ENCODE assay signal across 21 cellular contexts in the genomic region with DNA sequence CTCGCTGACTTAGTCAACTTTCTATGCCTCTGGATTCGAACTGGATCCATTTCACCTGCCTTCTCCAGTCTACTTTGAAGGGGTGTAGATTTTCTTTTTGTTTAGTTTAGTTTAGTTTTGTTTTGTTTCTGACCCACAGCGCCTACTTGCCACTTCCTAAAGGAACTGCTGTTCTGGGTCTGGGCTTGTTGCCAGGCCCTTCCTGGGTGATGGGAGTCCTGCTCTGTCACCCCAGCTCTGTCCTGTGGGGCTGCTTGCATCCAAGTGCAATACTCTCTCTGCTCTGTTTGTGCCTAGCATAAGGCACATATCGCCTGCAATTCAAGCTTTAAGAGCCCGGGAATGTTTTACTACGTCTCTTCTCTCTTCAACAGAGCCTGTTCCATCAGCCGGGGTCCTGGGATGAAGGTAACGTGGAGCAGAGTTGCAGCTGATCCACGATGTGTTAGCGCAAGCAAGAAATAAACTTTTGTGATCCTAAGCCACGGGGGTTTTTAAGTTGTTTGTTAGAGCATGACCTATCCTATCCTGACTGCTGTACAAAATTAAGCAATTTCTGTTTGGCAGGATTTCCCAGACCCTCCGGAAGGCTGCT. TPM values are rescaled to one million over a fixed set of nuclear protein-coding genes. Genes with fewer than 3 reads are reported as not detected.
DNase-seq lines count a peak whose midpoint lies in the region; ATAC-seq and TF ChIP-seq lines count a peak whose summit lies in the region.
"Had no signal": no experiment of that assay in that cellular context is flagged by ENCODE, and none has a peak within 500 bp of the region (broad histone marks: within the 10 kb centered on the region; RNA-seq: fewer than 3 reads in every experiment).

No MANE protein-coding gene starts in this region.

- H3K27ac ChIP-seq in right cardiac atrium (ENCODE audit: low read length): no peak overlapping the region
- no peak overlapping the region for H3K27ac ChIP-seq in left ventricle myocardium inferior (replicated peaks)
- H3K27ac ChIP-seq in PC-9: no peak overlapping the region
- H3K27ac ChIP-seq: neural progenitor cell, sigmoid colon, vagina had no signal

- no peak overlapping the region for H2AFZ ChIP-seq in PC-9

- H3K27ac Mint-ChIP-seq in activated CD8-positive, alpha-beta memory T cell treated with anti-CD3 and anti-CD28 coated beads, Interleukin-2, amount 10 ng/mL, durations not matched to agents 7 days and 5 days: no peak overlapping the region
- no peak overlapping the region for H3K27ac Mint-ChIP-seq in activated CD4-positive, alpha-beta memory T cell treated with anti-CD3 and anti-CD28 coated beads, Interleukin-2, amount 10 ng/mL, durations not matched to agents 7 days and 5 days
- H3K27ac Mint-ChIP-seq: activated T-helper 1 cell treated with anti-CD3 and anti-CD28 coated beads, Interleukin-12 subunit alpha, Interleukin-12 subunit beta, Interleukin-2, Interleukin-4 antibody, amounts not matched to agents 30 ng/mL and 10 ng/mL and 1 ng/mL, durations not matched to agents 14 hours and 24 hours and 36 hours; neural progenitor cell; stimulated activated naive B cell treated with anti-CD40 and anti-IgM and Interleukin-4, amounts not matched to agents 10 μg/mL and 1 μg/mL and 100 μg/mL, for 72 hours; T-helper 2 cell treated with Interferon-gamma antibody and Interleukin-4, amounts not matched to agents 5 μg/mL and 100 μg/mL, for 36 hours had no signal

- peaks cover 7% of the 10 kb centered on the region for H3K36me3 Mint-ChIP-seq in activated CD8-positive, alpha-beta memory T cell treated with anti-CD3 and anti-CD28 coated beads, Interleukin-2, amount 10 ng/mL, durations not matched to agents 7 days and 5 days
- H3K36me3 Mint-ChIP-seq in activated CD4-positive, alpha-beta memory T cell treated with anti-CD3 and anti-CD28 coated beads, Interleukin-2, amount 10 ng/mL, durations not matched to agents 7 days and 5 days (ENCODE audit: low read depth): no peaks in the 10 kb centered on the region
- H3K36me3 Mint-ChIP-seq: neural progenitor cell; stimulated activated naive B cell treated with anti-CD40 and anti-IgM and Interleukin-4, amounts not matched to agents 10 μg/mL and 1 μg/mL and 100 μg/mL, for 72 hours had no signal

- no peak overlapping the region for H3K4me2 ChIP-seq in PC-9
- H3K4me2 ChIP-seq: neural progenitor cell had no signal

- POLR2A ChIA-PET in PC-9 (lab: Charles Lee; ENCODE audit: unreplicated experiment): no interaction called here
- POLR2A ChIA-PET in activated CD4-positive, alpha-beta memory T cell treated with anti-CD3 and anti-CD28 coated beads, Interleukin-2, amount 10 ng/mL, durations not matched to agents 7 days and 5 days (lab: Charles Lee): interaction anchor here (1.2 kb wide), 1 partner anchor 33 kb away, joined by 4 read pairs; no protein-coding TSS in a partner anchor

- peaks cover 2% of the 10 kb centered on the region for H3K27me3 Mint-ChIP-seq in activated CD8-positive, alpha-beta memory T cell treated with anti-CD3 and anti-CD28 coated beads, Interleukin-2, amount 10 ng/mL, durations not matched to agents 7 days and 5 days
- H3K27me3 Mint-ChIP-seq in activated CD4-positive, alpha-beta memory T cell treated with anti-CD3 and anti-CD28 coated beads, Interleukin-2, amount 10 ng/mL, durations not matched to agents 7 days and 5 days: peaks cover 17% of the 10 kb centered on the region
- H3K27me3 Mint-ChIP-seq: stimulated activated naive B cell treated with anti-CD40 and anti-IgM and Interleukin-4, amounts not matched to agents 10 μg/mL and 1 μg/mL and 100 μg/mL, for 72 hours had no signal

- H3F3A ChIP-seq in PC-9 (ENCODE audit: insufficient read depth, low read depth): no peaks in the 10 kb centered on the region

- ATAC-seq in right cardiac atrium: no peak
- no peak for ATAC-seq in activated CD8-positive, alpha-beta memory T cell treated with anti-CD3 and anti-CD28 coated beads, Interleukin-2, amount 10 ng/mL, durations not matched to agents 7 days and 5 days
- ATAC-seq: stimulated activated naive B cell treated with anti-CD40 and anti-IgM and Interleukin-4, amounts not matched to agents 10 μg/mL and 1 μg/mL and 100 μg/mL, for 72 hours had no signal

- TF ChIP-seq CTCF in left ventricle myocardium inferior (IDR thresholded peaks at IDR 0.05; ENCODE audit: borderline replicate concordance): no peak
- TF ChIP-seq CTCF in PC-9 (conservative IDR thresholded peaks at IDR 0.05): no peak

- 79% methylated on average over 12 of the region's 12 CpGs for WGBS in right cardiac atrium

- H3K27me3 ChIP-seq in right cardiac atrium (ENCODE audit: control insufficient read depth, insufficient read depth): peaks cover 2% of the 10 kb centered on the region
- H3K27me3 ChIP-seq in left ventricle myocardium inferior (ENCODE audit: low read depth): peaks cover 66% of the 10 kb centered on the region
- peaks cover 53% of the 10 kb centered on the region for H3K27me3 ChIP-seq in PC-9 (ENCODE audit: insufficient read depth, low read depth)
- H3K27me3 ChIP-seq: neural progenitor cell, vagina had no signal

- H3K36me3 ChIP-seq in left ventricle myocardium inferior (no peaks in the 10 kb centered on the region), PC-9 (ENCODE audit: low read depth) (no peaks in the 10 kb centered on the region)
- H3K36me3 ChIP-seq: neural progenitor cell, sigmoid colon, vagina had no signal

- CTCF ChIA-PET in activated CD8-positive, alpha-beta memory T cell treated with anti-CD3 and anti-CD28 coated beads, Interleukin-2, amount 10 ng/mL, durations not matched to agents 7 days and 5 days (lab: Charles Lee): interaction anchor here (1.2 to 2.8 kb wide), 2 partner anchors 13 to 59 kb away, joined by 3 to 13 read pairs; no protein-coding TSS in a partner anchor
- CTCF ChIA-PET in PC-9 (lab: Charles Lee): no interaction called here
- CTCF ChIA-PET in activated CD4-positive, alpha-beta memory T cell treated with anti-CD3 and anti-CD28 coated beads, Interleukin-2, amount 10 ng/mL, durations not matched to agents 7 days and 5 days (lab: Charles Lee): interaction anchor here (1.0 kb wide), 1 partner anchor 28 kb away, joined by 3 read pairs; no protein-coding TSS in a partner anchor

- no peaks in the 10 kb centered on the region for H3K9me3 Mint-ChIP-seq in activated CD8-positive, alpha-beta memory T cell treated with anti-CD3 and anti-CD28 coated beads, Interleukin-2, amount 10 ng/mL, durations not matched to agents 7 days and 5 days (ENCODE audit: low read depth)
- peaks cover 5% of the 10 kb centered on the region for H3K9me3 Mint-ChIP-seq in activated CD4-positive, alpha-beta memory T cell treated with anti-CD3 and anti-CD28 coated beads, Interleukin-2, amount 10 ng/mL, durations not matched to agents 7 days and 5 days
- H3K9me3 Mint-ChIP-seq: neural progenitor cell; stimulated activated naive B cell treated with anti-CD40 and anti-IgM and Interleukin-4, amounts not matched to agents 10 μg/mL and 1 μg/mL and 100 μg/mL, for 72 hours; T-helper 2 cell treated with Interferon-gamma antibody and Interleukin-4, amounts not matched to agents 5 μg/mL and 100 μg/mL, for 36 hours had no signal

- H3K4me3 Mint-ChIP-seq in activated CD8-positive, alpha-beta memory T cell treated with anti-CD3 and anti-CD28 coated beads, Interleukin-2, amount 10 ng/mL, durations not matched to agents 7 days and 5 days: no peak overlapping the region
- H3K4me3 Mint-ChIP-seq in activated CD4-positive, alpha-beta memory T cell treated with anti-CD3 and anti-CD28 coated beads, Interleukin-2, amount 10 ng/mL, durations not matched to agents 7 days and 5 days: no peak overlapping the region
- H3K4me3 Mint-ChIP-seq: activated T-helper 1 cell treated with anti-CD3 and anti-CD28 coated beads, Interleukin-12 subunit alpha, Interleukin-12 subunit beta, Interleukin-2, Interleukin-4 antibody, amounts not matched to agents 30 ng/mL and 10 ng/mL and 1 ng/mL, durations not matched to agents 14 hours and 24 hours and 36 hours; stimulated activated naive B cell treated with anti-CD40 and anti-IgM and Interleukin-4, amounts not matched to agents 10 μg/mL and 1 μg/mL and 100 μg/mL, for 72 hours; T-helper 2 cell treated with Interferon-gamma antibody and Interleukin-4, amounts not matched to agents 5 μg/mL and 100 μg/mL, for 36 hours had no signal

- peaks cover 44% of the 10 kb centered on the region for H3K4me1 Mint-ChIP-seq in activated CD8-positive, alpha-beta memory T cell treated with anti-CD3 and anti-CD28 coated beads, Interleukin-2, amount 10 ng/mL, durations not matched to agents 7 days and 5 days
- peaks cover 18% of the 10 kb centered on the region for H3K4me1 Mint-ChIP-seq in activated CD4-positive, alpha-beta memory T cell treated with anti-CD3 and anti-CD28 coated beads, Interleukin-2, amount 10 ng/mL, durations not matched to agents 7 days and 5 days

- no peaks in the 10 kb centered on the region for H3K9me3 ChIP-seq in right cardiac atrium (ENCODE audit: control insufficient read depth, low read length)
- no peaks in the 10 kb centered on the region for H3K9me3 ChIP-seq in left ventricle myocardium inferior (replicated peaks)
- no peaks in the 10 kb centered on the region; the same call in 1 of the 2 replicates for H3K9me3 ChIP-seq in PC-9 (ENCODE audit: insufficient read depth, low read depth)
- H3K9me3 ChIP-seq: sigmoid colon, vagina had no signal

- intact Hi-C loops in right cardiac atrium (cut with DNase I) (no loop called here), left ventricle myocardium inferior (cut with micrococcal nuclease) (no loop called here), PC-9 (cut with micrococcal nuclease; ENCODE audit: unreplicated experiment) (no loop called here)

- H3K4me3 ChIP-seq in right cardiac atrium (ENCODE audit: low read length) (no peak overlapping the region), left ventricle myocardium inferior (no peak overlapping the region), PC-9 (no peak overlapping the region)
- H3K4me3 ChIP-seq: neural progenitor cell, sigmoid colon, vagina had no signal

- H3K4me1 ChIP-seq in right cardiac atrium (ENCODE audit: control insufficient read depth, insufficient read depth, low read length): no peaks in the 10 kb centered on the region
- no peaks in the 10 kb centered on the region for H3K4me1 ChIP-seq in left ventricle myocardium inferior
- no peaks in the 10 kb centered on the region for H3K4me1 ChIP-seq in PC-9 (replicated peaks; ENCODE audit: insufficient read depth)
- H3K4me1 ChIP-seq: neural progenitor cell, sigmoid colon, vagina had no signal

- no TSS peak for BruUV-seq in PC-9 (replicated peaks; lab: Mats Ljungman, UMichigan)

- H4K20me1 ChIP-seq in PC-9 (ENCODE audit: insufficient read depth): no peaks in the 10 kb centered on the region

- DNase-seq in right cardiac atrium (peak in 2 of 3 donors; percentile 69 to 72), left ventricle myocardium inferior (no peak), fibroblast of peridontal ligament (ENCODE audit: extremely low read depth) (peak; percentile 3), PC-9 (no peak), NAMALWA (ENCODE audit: low spot score) (no peak)
- peak; percentile 37 for DNase-seq in activated CD8-positive, alpha-beta memory T cell treated with anti-CD3 and anti-CD28 coated beads, Interleukin-2, amount 10 ng/mL, durations not matched to agents 7 days and 5 days
- no peak for DNase-seq in activated CD4-positive, alpha-beta memory T cell treated with anti-CD3 and anti-CD28 coated beads, Interleukin-2, amount 10 ng/mL, durations not matched to agents 7 days and 5 days
- DNase-seq in stimulated activated CD4-positive, alpha-beta T cell treated with anti-CD3 and anti-CD28 coated beads, Interleukin-15, amount 100 ng/mL, for 24 hours: no peak
- DNase-seq: foreskin melanocyte; H7; KBM-7; NCI-H1930; NCI-H748 treated with DMSO at 0.1 percent for 48 hours; sigmoid colon; stimulated activated naive B cell treated with anti-CD40 and anti-IgM and Interleukin-4, amounts not matched to agents 10 μg/mL and 1 μg/mL and 100 μg/mL, for 72 hours had no signal

- H3K9me2 ChIP-seq in PC-9 (ENCODE audit: insufficient read depth): no peaks in the 10 kb centered on the region

- H3K79me2 ChIP-seq in PC-9 (ENCODE audit: low read depth): no peaks in the 10 kb centered on the region

RNA-seq across cellular contexts. Expression of a gene that starts 30.8 kb away (rescaled TPM):
- total RNA-seq in right cardiac atrium (1 to 10 TPM; 1.2 to 2.0 (median 1.5) TPM), left ventricle myocardium inferior (1.2 TPM), PC-9 (2021) (0.23 TPM in 1 of 2 replicates, not detected in the other)
- 0.63 TPM for polyA plus RNA-seq in right cardiac atrium
- 10 to 100 TPM; 44.8 to 53.0 TPM for total RNA-seq in activated CD8-positive, alpha-beta memory T cell treated with anti-CD3 and anti-CD28 coated beads, Interleukin-2, amount 10 ng/mL, durations not matched to agents 7 days and 5 days
- total RNA-seq in activated CD4-positive, alpha-beta memory T cell treated with anti-CD3 and anti-CD28 coated beads, Interleukin-2, amount 10 ng/mL, durations not matched to agents 7 days and 5 days: 10 to 100 TPM; 52.0 to 53.2 TPM
- total RNA-seq: H7, lung microvascular endothelial cell had no signal
- polyA plus RNA-seq: AG04450 had no signal

Comparison
In these comparisons a context has a peak if more than half of its experiments do, and no peak if none do; other contexts are left out.
1. DNase-seq: peak in right cardiac atrium (2 of 3), activated CD8-positive, alpha-beta memory T cell treated with anti-CD3 and anti-CD28 coated beads, Interleukin-2, amount 10 ng/mL, durations not matched to agents 7 days and 5 days (single experiment) and fibroblast of peridontal ligament (single experiment); none in left ventricle myocardium inferior (single experiment), PC-9 (0 of 2), activated CD4-positive, alpha-beta memory T cell treated with anti-CD3 and anti-CD28 coated beads, Interleukin-2, amount 10 ng/mL, durations not matched to agents 7 days and 5 days (single experiment), stimulated activated CD4-positive, alpha-beta T cell treated with anti-CD3 and anti-CD28 coated beads, Interleukin-15, amount 100 ng/mL, for 24 hours (single experiment) and NAMALWA (single experiment).
2. RNA of a gene that starts 30.8 kb away (total RNA-seq): 52.0 to 53.2 TPM in activated CD4-positive, alpha-beta memory T cell treated with anti-CD3 and anti-CD28 coated beads, Interleukin-2, amount 10 ng/mL, durations not matched to agents 7 days and 5 days and 44.8 to 53.0 TPM in activated CD8-positive, alpha-beta memory T cell treated with anti-CD3 and anti-CD28 coated beads, Interleukin-2, amount 10 ng/mL, durations not matched to agents 7 days and 5 days; 1.2 to 2.0 TPM in right cardiac atrium, 1.2 TPM in left ventricle myocardium inferior (single experiment) and 0.23 TPM in PC-9; every median in the first group is over 10 times any median in the second.